In genomic region chr22:23903328-23903971, GRCh38 we compare ENCODE assay signal across 1 cellular context.
TF ChIP-seq lines count a peak whose summit lies in the region.

No MANE protein-coding gene starts in this region.

TF ChIP-seq in HEK293, 187 proteins besides CTCF, POLR2A, EP300 and RAD21 (continued from another document):
- no peak for TF ChIP-seq AEBP2 (tag by site-specific recombination; IDR thresholded peaks at IDR 0.05; ENCODE audit: borderline replicate concordance)
- TF ChIP-seq ZNF398 (tag by site-specific recombination; IDR thresholded peaks at IDR 0.05) = no peak; the same call in 1 of the 2 replicates
- no peak for TF ChIP-seq GLI2 (tag by site-specific recombination; IDR thresholded peaks at IDR 0.05; ENCODE audit: borderline replicate concordance, low read depth)
- no peak for TF ChIP-seq ZNF501 (tag by site-specific recombination; IDR thresholded peaks at IDR 0.05)
- no peak for TF ChIP-seq ZNF24 (tag by site-specific recombination; IDR thresholded peaks at IDR 0.05)
- TF ChIP-seq ZBTB17 (tag by site-specific recombination; IDR thresholded peaks at IDR 0.05) = no peak
- TF ChIP-seq ZNF292 (tag by site-specific recombination; IDR thresholded peaks at IDR 0.05; ENCODE audit: borderline replicate concordance, low read depth) = no peak
- TF ChIP-seq KLF10 (tag by site-specific recombination; IDR thresholded peaks at IDR 0.05) = no peak
TF ChIP-seq in HEK293: peak in this region for 19.
